In the genomic region with DNA sequence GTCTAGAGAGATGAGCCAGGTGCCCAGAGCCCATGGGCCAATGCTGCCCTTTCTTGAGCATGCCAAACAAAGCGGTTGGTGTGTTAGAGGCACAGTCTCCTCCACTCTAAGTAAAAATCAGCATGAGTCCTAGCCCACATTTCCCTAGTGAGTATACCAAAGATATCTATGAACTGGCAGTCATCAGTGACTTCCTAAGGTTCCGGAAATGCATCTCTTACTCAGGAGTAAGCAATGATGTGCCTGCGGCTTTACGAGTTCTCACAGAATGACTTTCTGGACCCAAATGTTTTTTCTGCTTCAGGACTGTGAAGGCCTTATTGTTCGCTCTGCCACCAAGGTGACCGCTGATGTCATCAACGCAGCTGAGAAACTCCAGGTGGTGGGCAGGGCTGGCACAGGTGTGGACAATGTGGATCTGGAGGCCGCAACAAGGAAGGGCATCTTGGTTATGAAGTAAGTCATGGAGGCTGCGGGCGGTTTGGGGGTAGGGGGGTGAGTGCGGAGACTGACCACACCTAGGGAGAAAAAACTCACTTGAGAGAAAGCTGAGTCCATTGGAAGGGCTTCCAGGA, we compare ENCODE assay signal across 17 cellular contexts. TPM values are rescaled to one million over a fixed set of nuclear protein-coding genes. Genes with fewer than 3 reads are reported as not detected.
"Had no signal": no experiment of that assay in that cellular context is flagged by ENCODE, and none has a peak within 500 bp of the region (broad histone marks: within the 10 kb centered on the region; RNA-seq: fewer than 3 reads in every experiment).

No MANE protein-coding gene starts in this region.

- H3K36me3 ChIP-seq: lower lobe of right lung, prostate gland, right atrium auricular region had no signal

- H3K27ac Mint-ChIP-seq: activated naive CD4-positive, alpha-beta T cell treated with anti-CD3 and anti-CD28 coated beads, Interleukin-2, amount 50 U/mL, for 24 hours; natural killer cell; stimulated activated naive CD8-positive, alpha-beta T cell treated with anti-CD3 and anti-CD28 coated beads, Interleukin-15, Interleukin-2, amounts not matched to agents 100 ng/mL and 50 ng/mL, for 24 hours; T-helper 1 cell treated with Interleukin-12 subunit alpha and Interleukin-12 subunit beta and Interleukin-4 antibody, amounts not matched to agents 30 μg/mL and 1 μg/mL, for 36 hours had no signal

- H3K4me3 ChIP-seq: lower lobe of right lung, prostate gland, right atrium auricular region, tibial nerve had no signal

- H3K27me3 Mint-ChIP-seq: activated naive CD4-positive, alpha-beta T cell treated with anti-CD3 and anti-CD28 coated beads, Interleukin-2, amount 50 U/mL, for 24 hours; stimulated activated naive CD8-positive, alpha-beta T cell treated with anti-CD3 and anti-CD28 coated beads, Interleukin-15, Interleukin-2, amounts not matched to agents 100 ng/mL and 50 ng/mL, for 24 hours had no signal

- H3K9me3 Mint-ChIP-seq: activated naive CD4-positive, alpha-beta T cell treated with anti-CD3 and anti-CD28 coated beads, Interleukin-2, amount 50 U/mL, for 24 hours; natural killer cell; stimulated activated naive CD8-positive, alpha-beta T cell treated with anti-CD3 and anti-CD28 coated beads, Interleukin-15, Interleukin-2, amounts not matched to agents 100 ng/mL and 50 ng/mL, for 24 hours; T-helper 1 cell treated with Interleukin-12 subunit alpha and Interleukin-12 subunit beta and Interleukin-4 antibody, amounts not matched to agents 30 μg/mL and 1 μg/mL, for 36 hours had no signal

- H3K4me3 Mint-ChIP-seq: activated naive CD4-positive, alpha-beta T cell treated with anti-CD3 and anti-CD28 coated beads, Interleukin-2, amount 50 U/mL, for 24 hours; natural killer cell; stimulated activated naive CD8-positive, alpha-beta T cell treated with anti-CD3 and anti-CD28 coated beads, Interleukin-15, Interleukin-2, amounts not matched to agents 100 ng/mL and 50 ng/mL, for 24 hours; T-helper 1 cell treated with Interleukin-12 subunit alpha and Interleukin-12 subunit beta and Interleukin-4 antibody, amounts not matched to agents 30 μg/mL and 1 μg/mL, for 36 hours had no signal

- H3K4me1 ChIP-seq: lower lobe of right lung, prostate gland had no signal

- ATAC-seq: lower lobe of right lung, natural killer cell had no signal

- H3K9me3 ChIP-seq: lower lobe of right lung, prostate gland, right atrium auricular region, tibial nerve had no signal

- H3K27me3 ChIP-seq: right atrium auricular region, tibial nerve had no signal

- H3K4me1 Mint-ChIP-seq: natural killer cell had no signal

- H3K27ac ChIP-seq: epithelial cell of prostate, lower lobe of right lung, prostate gland, right atrium auricular region, tibial nerve had no signal

- H3K36me3 Mint-ChIP-seq: natural killer cell had no signal

- DNase-seq: activated CD4-positive, alpha-beta T cell treated with anti-CD3 and anti-CD28 coated beads, Interleukin-2, amount 50 U/mL, for 4 hours; activated CD4-positive, CD25-positive, alpha-beta regulatory T cell treated with anti-CD3 and anti-CD28 coated beads, Interleukin-2, amount 50 U/mL, for 72 hours; activated gamma-delta T cell; foreskin fibroblast; hypothalamus; lower lobe of right lung; natural killer cell; nucleus accumbens had no signal

RNA-seq across cellular contexts. Expression of a gene that starts 47.8 kb away (rescaled TPM):
- total RNA-seq: dermis microvascular lymphatic vessel endothelial cell, natural killer cell, tibial nerve had no signal
- polyA plus RNA-seq: keratinocyte had no signal
